9 cellular contexts compared by ENCODE assay signal in the genomic region with DNA sequence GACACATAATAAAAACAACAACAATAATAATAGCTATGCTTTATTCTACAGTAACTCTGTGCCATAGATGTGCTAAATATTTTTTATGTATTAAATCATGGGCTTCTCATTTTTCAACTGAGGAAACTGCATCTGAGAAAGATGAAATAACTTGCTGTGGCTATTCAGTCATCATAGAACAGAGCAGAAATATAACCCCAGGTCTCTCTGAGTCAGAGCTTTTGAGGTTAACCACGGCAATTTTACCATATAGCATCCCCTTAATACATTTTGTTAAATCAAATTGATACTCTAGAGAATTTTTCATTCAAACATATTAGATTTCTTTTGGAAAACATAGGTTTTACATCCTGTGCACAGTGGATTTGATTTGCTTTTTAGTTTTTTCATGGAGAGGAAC.
"Had no signal": no experiment of that assay in that cellular context is flagged by ENCODE, and none has a peak within 500 bp of the region (broad histone marks: within the 10 kb centered on the region; RNA-seq: fewer than 3 reads in every experiment).

No MANE protein-coding gene starts in this region.

- H3K9me3 ChIP-seq: HAP-1 had no signal

- H3K9ac ChIP-seq: GM23248 had no signal

- H2AFZ ChIP-seq: GM23248 had no signal

- H3K4me1 ChIP-seq: HAP-1 had no signal

- H3K27ac ChIP-seq: GM23248 had no signal

- H3K4me1 Mint-ChIP-seq: IgD-negative memory B cell had no signal

- H3K27me3 Mint-ChIP-seq: IgD-negative memory B cell had no signal

- H3K27ac Mint-ChIP-seq: HFFc6, IgD-negative memory B cell had no signal

- H3K36me3 ChIP-seq: HAP-1 had no signal

- H3K36me3 Mint-ChIP-seq: IgD-negative memory B cell had no signal

- DNase-seq: GM23248, GOT3, H7, HFFc6, KBM-7 had no signal

- H3K4me3 ChIP-seq: GM23248, HAP-1 had no signal

- ATAC-seq: HCT116, HepG2 had no signal

- H3K4me3 Mint-ChIP-seq: HFFc6, IgD-negative memory B cell had no signal
